ENCODE assay signal across 1 cellular context in the genomic region with DNA sequence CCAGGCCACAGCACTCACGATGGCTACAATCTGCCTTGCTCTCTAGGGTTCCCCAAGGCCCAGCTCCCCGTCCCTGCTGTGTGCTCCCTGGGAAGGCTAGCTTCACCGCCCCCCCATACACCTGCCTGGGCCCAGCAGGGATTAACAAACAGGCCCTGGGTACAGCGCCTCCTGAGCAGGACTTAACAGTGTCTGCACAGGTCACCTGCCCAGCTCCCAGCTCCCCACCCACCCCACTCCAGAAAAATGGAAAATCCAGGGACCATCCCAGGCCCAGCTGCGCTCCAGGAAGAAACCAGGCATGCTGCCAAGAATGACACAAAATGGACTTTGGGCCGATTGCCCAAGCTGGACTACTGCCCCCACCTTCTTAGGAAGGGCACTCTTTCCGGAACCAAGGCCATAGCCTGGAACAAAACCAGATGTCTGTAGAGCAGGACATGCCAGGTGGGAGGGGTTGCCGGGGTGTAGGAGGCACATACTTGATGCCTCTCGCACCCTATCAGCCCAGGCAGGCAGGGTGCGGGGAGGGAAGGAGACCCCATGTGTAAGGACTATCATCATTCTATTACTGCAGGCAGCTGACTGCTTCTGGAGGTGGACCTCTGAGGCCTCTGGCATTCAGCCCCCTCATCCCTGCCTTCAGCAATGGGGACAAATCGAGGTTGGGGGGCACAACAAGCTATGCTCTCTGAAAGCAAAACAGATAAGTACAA.
A peak's percentile ranks its signal among the peaks of the same experiment; 100 is the strongest.
TF ChIP-seq lines count a peak whose summit lies in the region.

No MANE protein-coding gene starts in this region.

TF ChIP-seq in HepG2, 621 proteins besides CTCF, POLR2A, EP300 and RAD21 (continued from another document and continues in another):
- TF ChIP-seq, protein P1, sequence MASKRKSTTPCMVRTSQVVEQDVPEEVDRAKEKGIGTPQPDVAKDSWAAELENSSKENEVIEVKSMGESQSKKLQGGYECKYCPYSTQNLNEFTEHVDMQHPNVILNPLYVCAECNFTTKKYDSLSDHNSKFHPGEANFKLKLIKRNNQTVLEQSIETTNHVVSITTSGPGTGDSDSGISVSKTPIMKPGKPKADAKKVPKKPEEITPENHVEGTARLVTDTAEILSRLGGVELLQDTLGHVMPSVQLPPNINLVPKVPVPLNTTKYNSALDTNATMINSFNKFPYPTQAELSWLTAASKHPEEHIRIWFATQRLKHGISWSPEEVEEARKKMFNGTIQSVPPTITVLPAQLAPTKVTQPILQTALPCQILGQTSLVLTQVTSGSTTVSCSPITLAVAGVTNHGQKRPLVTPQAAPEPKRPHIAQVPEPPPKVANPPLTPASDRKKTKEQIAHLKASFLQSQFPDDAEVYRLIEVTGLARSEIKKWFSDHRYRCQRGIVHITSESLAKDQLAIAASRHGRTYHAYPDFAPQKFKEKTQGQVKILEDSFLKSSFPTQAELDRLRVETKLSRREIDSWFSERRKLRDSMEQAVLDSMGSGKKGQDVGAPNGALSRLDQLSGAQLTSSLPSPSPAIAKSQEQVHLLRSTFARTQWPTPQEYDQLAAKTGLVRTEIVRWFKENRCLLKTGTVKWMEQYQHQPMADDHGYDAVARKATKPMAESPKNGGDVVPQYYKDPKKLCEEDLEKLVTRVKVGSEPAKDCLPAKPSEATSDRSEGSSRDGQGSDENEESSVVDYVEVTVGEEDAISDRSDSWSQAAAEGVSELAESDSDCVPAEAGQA (IDR thresholded peaks at IDR 0.05; ENCODE audit: low read depth) = no peak; the same call in 1 of the 2 replicates
- TF ChIP-seq, protein P1 (CRISPR knock-in tag; IDR thresholded peaks at IDR 0.05; ENCODE audit: borderline replicate concordance) = no peak
- TF ChIP-seq MBD4 (IDR thresholded peaks at IDR 0.05; ENCODE audit: borderline replicate concordance, low read length) (no peak), ZNF24 (IDR thresholded peaks at IDR 0.05) (0 out of 2 replicates have a peak, but pooled peaks have one; percentile 49), ZNF354B (CRISPR knock-in tag; IDR thresholded peaks at IDR 0.05) (no peak), HNF4G (IDR thresholded peaks at IDR 0.05; ENCODE audit: borderline replicate concordance, low read depth, low read length) (peak; percentile 100), HNF4G (CRISPR knock-in tag; IDR thresholded peaks at IDR 0.05; ENCODE audit: borderline replicate concordance, low read depth) (peak; percentile 100), ZNF34 (CRISPR knock-in tag; IDR thresholded peaks at IDR 0.05; ENCODE audit: borderline replicate concordance) (no peak; the same call in 1 of the 2 replicates), ATM (IDR thresholded peaks at IDR 0.05; ENCODE audit: borderline replicate concordance) (no peak), ZNF350 (CRISPR knock-in tag; IDR thresholded peaks at IDR 0.05; ENCODE audit: borderline replicate concordance, low read depth) (peak; percentile 98), ZBTB7A (CRISPR knock-in tag; IDR thresholded peaks at IDR 0.05) (peak; percentile 99), PHF8 (CRISPR knock-in tag; IDR thresholded peaks at IDR 0.05) (peak; percentile 77), ZNF678 (CRISPR knock-in tag; IDR thresholded peaks at IDR 0.05) (no peak), ZNF605 (CRISPR knock-in tag; IDR thresholded peaks at IDR 0.05) (peak; percentile 99), KMT2A (CRISPR knock-in tag; IDR thresholded peaks at IDR 0.05) (peak; percentile 73), ZNF790 (CRISPR knock-in tag; IDR thresholded peaks at IDR 0.05; ENCODE audit: borderline replicate concordance) (peak; percentile 88), CBFB (CRISPR knock-in tag; IDR thresholded peaks at IDR 0.05) (peak; percentile 96), ZNF441 (CRISPR knock-in tag; IDR thresholded peaks at IDR 0.05; ENCODE audit: borderline replicate concordance) (peak; percentile 91; the same call in 1 of the 2 replicates), TBP (CRISPR knock-in tag; IDR thresholded peaks at IDR 0.05) (0 out of 2 replicates have a peak, but pooled peaks have one; percentile 24)
- TF ChIP-seq, protein P2, sequence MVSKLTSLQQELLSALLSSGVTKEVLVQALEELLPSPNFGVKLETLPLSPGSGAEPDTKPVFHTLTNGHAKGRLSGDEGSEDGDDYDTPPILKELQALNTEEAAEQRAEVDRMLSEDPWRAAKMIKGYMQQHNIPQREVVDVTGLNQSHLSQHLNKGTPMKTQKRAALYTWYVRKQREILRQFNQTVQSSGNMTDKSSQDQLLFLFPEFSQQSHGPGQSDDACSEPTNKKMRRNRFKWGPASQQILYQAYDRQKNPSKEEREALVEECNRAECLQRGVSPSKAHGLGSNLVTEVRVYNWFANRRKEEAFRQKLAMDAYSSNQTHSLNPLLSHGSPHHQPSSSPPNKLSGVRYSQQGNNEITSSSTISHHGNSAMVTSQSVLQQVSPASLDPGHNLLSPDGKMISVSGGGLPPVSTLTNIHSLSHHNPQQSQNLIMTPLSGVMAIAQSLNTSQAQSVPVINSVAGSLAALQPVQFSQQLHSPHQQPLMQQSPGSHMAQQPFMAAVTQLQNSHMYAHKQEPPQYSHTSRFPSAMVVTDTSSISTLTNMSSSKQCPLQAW (CRISPR knock-in tag; IDR thresholded peaks at IDR 0.05) = peak; percentile 98
- TF ChIP-seq, protein P3, sequence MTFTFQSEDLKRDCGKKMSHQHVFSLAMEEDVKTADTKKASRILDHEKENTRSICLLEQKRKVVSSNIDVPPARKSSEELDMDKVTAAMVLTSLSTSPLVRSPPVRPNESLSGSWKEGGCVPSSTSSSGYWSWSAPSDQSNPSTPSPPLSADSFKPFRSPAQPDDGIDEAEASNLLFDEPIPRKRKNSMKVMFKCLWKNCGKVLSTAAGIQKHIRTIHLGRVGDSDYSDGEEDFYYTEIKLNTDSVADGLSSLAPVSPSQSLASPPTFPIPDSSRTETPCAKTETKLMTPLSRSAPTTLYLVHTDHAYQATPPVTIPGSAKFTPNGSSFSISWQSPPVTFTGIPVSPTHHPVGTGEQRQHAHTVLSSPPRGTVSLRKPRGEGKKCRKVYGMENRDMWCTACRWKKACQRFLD (CRISPR knock-in tag; IDR thresholded peaks at IDR 0.05; ENCODE audit: borderline replicate concordance) = no peak
- TF ChIP-seq, protein P4, sequence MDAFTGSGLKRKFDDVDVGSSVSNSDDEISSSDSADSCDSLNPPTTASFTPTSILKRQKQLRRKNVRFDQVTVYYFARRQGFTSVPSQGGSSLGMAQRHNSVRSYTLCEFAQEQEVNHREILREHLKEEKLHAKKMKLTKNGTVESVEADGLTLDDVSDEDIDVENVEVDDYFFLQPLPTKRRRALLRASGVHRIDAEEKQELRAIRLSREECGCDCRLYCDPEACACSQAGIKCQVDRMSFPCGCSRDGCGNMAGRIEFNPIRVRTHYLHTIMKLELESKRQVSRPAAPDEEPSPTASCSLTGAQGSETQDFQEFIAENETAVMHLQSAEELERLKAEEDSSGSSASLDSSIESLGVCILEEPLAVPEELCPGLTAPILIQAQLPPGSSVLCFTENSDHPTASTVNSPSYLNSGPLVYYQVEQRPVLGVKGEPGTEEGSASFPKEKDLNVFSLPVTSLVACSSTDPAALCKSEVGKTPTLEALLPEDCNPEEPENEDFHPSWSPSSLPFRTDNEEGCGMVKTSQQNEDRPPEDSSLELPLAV (CRISPR knock-in tag; conservative IDR thresholded peaks at IDR 0.05; ENCODE audit: low read depth) = no peak
- TF ChIP-seq, protein P5, sequence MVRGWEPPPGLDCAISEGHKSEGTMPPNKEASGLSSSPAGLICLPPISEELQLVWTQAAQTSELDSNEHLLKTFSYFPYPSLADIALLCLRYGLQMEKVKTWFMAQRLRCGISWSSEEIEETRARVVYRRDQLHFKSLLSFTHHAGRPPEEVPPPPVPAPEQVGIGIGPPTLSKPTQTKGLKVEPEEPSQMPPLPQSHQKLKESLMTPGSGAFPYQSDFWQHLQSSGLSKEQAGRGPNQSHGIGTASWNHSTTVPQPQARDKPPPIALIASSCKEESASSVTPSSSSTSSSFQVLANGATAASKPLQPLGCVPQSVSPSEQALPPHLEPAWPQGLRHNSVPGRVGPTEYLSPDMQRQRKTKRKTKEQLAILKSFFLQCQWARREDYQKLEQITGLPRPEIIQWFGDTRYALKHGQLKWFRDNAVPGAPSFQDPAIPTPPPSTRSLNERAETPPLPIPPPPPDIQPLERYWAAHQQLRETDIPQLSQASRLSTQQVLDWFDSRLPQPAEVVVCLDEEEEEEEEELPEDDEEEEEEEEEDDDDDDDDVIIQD (CRISPR knock-in tag; IDR thresholded peaks at IDR 0.05; ENCODE audit: low read depth) = peak; percentile 98
- TF ChIP-seq, protein P6, sequence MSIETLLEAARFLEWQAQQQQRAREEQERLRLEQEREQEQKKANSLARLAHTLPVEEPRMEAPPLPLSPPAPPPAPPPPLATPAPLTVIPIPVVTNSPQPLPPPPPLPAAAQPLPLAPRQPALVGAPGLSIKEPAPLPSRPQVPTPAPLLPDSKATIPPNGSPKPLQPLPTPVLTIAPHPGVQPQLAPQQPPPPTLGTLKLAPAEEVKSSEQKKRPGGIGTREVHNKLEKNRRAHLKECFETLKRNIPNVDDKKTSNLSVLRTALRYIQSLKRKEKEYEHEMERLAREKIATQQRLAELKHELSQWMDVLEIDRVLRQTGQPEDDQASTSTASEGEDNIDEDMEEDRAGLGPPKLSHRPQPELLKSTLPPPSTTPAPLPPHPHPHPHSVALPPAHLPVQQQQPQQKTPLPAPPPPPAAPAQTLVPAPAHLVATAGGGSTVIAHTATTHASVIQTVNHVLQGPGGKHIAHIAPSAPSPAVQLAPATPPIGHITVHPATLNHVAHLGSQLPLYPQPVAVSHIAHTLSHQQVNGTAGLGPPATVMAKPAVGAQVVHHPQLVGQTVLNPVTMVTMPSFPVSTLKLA (IDR thresholded peaks at IDR 0.05) = no peak
- TF ChIP-seq, protein P7, sequence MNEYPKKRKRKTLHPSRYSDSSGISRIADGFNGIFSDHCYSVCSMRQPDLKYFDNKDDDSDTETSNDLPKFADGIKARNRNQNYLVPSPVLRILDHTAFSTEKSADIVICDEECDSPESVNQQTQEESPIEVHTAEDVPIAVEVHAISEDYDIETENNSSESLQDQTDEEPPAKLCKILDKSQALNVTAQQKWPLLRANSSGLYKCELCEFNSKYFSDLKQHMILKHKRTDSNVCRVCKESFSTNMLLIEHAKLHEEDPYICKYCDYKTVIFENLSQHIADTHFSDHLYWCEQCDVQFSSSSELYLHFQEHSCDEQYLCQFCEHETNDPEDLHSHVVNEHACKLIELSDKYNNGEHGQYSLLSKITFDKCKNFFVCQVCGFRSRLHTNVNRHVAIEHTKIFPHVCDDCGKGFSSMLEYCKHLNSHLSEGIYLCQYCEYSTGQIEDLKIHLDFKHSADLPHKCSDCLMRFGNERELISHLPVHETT (CRISPR knock-in tag; conservative IDR thresholded peaks at IDR 0.05) = peak; percentile 87; the same call in 1 of the 2 replicates
- TF ChIP-seq, protein P8, sequence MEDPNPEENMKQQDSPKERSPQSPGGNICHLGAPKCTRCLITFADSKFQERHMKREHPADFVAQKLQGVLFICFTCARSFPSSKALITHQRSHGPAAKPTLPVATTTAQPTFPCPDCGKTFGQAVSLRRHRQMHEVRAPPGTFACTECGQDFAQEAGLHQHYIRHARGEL (CRISPR knock-in tag; IDR thresholded peaks at IDR 0.05) = 0 out of 2 replicates have a peak, but pooled peaks have one; percentile 79
- TF ChIP-seq, protein P9, sequence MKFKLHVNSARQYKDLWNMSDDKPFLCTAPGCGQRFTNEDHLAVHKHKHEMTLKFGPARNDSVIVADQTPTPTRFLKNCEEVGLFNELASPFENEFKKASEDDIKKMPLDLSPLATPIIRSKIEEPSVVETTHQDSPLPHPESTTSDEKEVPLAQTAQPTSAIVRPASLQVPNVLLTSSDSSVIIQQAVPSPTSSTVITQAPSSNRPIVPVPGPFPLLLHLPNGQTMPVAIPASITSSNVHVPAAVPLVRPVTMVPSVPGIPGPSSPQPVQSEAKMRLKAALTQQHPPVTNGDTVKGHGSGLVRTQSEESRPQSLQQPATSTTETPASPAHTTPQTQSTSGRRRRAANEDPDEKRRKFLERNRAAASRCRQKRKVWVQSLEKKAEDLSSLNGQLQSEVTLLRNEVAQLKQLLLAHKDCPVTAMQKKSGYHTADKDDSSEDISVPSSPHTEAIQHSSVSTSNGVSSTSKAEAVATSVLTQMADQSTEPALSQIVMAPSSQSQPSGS (CRISPR knock-in tag; IDR thresholded peaks at IDR 0.05) = peak; percentile 99
- TF ChIP-seq, protein P10, sequence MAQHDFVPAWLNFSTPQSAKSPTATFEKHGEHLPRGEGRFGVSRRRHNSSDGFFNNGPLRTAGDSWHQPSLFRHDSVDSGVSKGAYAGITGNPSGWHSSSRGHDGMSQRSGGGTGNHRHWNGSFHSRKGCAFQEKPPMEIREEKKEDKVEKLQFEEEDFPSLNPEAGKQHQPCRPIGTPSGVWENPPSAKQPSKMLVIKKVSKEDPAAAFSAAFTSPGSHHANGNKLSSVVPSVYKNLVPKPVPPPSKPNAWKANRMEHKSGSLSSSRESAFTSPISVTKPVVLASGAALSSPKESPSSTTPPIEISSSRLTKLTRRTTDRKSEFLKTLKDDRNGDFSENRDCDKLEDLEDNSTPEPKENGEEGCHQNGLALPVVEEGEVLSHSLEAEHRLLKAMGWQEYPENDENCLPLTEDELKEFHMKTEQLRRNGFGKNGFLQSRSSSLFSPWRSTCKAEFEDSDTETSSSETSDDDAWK (CRISPR knock-in tag; IDR thresholded peaks at IDR 0.05) = no peak
- TF ChIP-seq, protein P11, sequence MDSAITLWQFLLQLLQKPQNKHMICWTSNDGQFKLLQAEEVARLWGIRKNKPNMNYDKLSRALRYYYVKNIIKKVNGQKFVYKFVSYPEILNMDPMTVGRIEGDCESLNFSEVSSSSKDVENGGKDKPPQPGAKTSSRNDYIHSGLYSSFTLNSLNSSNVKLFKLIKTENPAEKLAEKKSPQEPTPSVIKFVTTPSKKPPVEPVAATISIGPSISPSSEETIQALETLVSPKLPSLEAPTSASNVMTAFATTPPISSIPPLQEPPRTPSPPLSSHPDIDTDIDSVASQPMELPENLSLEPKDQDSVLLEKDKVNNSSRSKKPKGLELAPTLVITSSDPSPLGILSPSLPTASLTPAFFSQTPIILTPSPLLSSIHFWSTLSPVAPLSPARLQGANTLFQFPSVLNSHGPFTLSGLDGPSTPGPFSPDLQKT (CRISPR knock-in tag; IDR thresholded peaks at IDR 0.05; ENCODE audit: borderline replicate concordance) = no peak
- TF ChIP-seq, protein P12, sequence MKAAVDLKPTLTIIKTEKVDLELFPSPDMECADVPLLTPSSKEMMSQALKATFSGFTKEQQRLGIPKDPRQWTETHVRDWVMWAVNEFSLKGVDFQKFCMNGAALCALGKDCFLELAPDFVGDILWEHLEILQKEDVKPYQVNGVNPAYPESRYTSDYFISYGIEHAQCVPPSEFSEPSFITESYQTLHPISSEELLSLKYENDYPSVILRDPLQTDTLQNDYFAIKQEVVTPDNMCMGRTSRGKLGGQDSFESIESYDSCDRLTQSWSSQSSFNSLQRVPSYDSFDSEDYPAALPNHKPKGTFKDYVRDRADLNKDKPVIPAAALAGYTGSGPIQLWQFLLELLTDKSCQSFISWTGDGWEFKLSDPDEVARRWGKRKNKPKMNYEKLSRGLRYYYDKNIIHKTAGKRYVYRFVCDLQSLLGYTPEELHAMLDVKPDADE (CRISPR knock-in tag; IDR thresholded peaks at IDR 0.05) = no peak; the same call in 1 of the 2 replicates
